Comparison of ENCODE assay signal across 1 cellular context in genomic region chr7:108004220-108005142, GRCh38.
TF ChIP-seq lines count a peak whose summit lies in the region.

No MANE protein-coding gene starts in this region.

TF ChIP-seq in HepG2, 621 proteins besides CTCF, POLR2A, EP300 and RAD21 (continued from another document):
- no peak for TF ChIP-seq MED8 (CRISPR knock-in tag; IDR thresholded peaks at IDR 0.05; ENCODE audit: insufficient replicate concordance)
- no peak for TF ChIP-seq ZNF253 (CRISPR knock-in tag; IDR thresholded peaks at IDR 0.05; ENCODE audit: borderline replicate concordance)
- TF ChIP-seq BCL6 (CRISPR knock-in tag; IDR thresholded peaks at IDR 0.05), result peak; percentile 30; the same call in 1 of the 2 replicates
- no peak for TF ChIP-seq RARA (CRISPR knock-in tag; IDR thresholded peaks at IDR 0.05)
- TF ChIP-seq RXRB (CRISPR knock-in tag; IDR thresholded peaks at IDR 0.05; ENCODE audit: borderline replicate concordance), result no peak; the same call in 1 of the 2 replicates
- TF ChIP-seq ZFYVE20 (CRISPR knock-in tag; IDR thresholded peaks at IDR 0.05; ENCODE audit: borderline replicate concordance, low read depth), result no peak
- no peak for TF ChIP-seq TOPORS (CRISPR knock-in tag; IDR thresholded peaks at IDR 0.05)
- no peak for TF ChIP-seq PLSCR1 (CRISPR knock-in tag; IDR thresholded peaks at IDR 0.05; ENCODE audit: borderline replicate concordance)
- peak; percentile 33; the same call in 1 of the 2 replicates for TF ChIP-seq HDAC2 (CRISPR knock-in tag; IDR thresholded peaks at IDR 0.05)
- TF ChIP-seq ZBTB2 (CRISPR knock-in tag; IDR thresholded peaks at IDR 0.05; ENCODE audit: low read depth), result no peak
- no peak for TF ChIP-seq SP2 (CRISPR knock-in tag; IDR thresholded peaks at IDR 0.05)
- no peak for TF ChIP-seq ZSCAN25 (CRISPR knock-in tag; IDR thresholded peaks at IDR 0.05)
- peak; percentile 50; the same call in 1 of the 2 replicates for TF ChIP-seq SALL1 (CRISPR knock-in tag; IDR thresholded peaks at IDR 0.05)
- no peak for TF ChIP-seq ARNT2 (CRISPR knock-in tag; IDR thresholded peaks at IDR 0.05; ENCODE audit: low read depth)
- TF ChIP-seq ZFP36L1 (CRISPR knock-in tag; IDR thresholded peaks at IDR 0.05), result no peak
- TF ChIP-seq MIXL1 (CRISPR knock-in tag; IDR thresholded peaks at IDR 0.05), result peak; percentile 48; the same call in 1 of the 2 replicates
- no peak for TF ChIP-seq NFRKB (IDR thresholded peaks at IDR 0.05)
- peak; percentile 46 for TF ChIP-seq DRAP1 (CRISPR knock-in tag; IDR thresholded peaks at IDR 0.05)
- no peak for TF ChIP-seq JUNB (CRISPR knock-in tag; IDR thresholded peaks at IDR 0.05; ENCODE audit: borderline replicate concordance)
- peak; percentile 64; the same call in 1 of the 2 replicates for TF ChIP-seq TGIF2 (CRISPR knock-in tag; IDR thresholded peaks at IDR 0.05)
- TF ChIP-seq CENPX (CRISPR knock-in tag; IDR thresholded peaks at IDR 0.05), result no peak
- TF ChIP-seq ZBTB20 (CRISPR knock-in tag; IDR thresholded peaks at IDR 0.05; ENCODE audit: borderline replicate concordance, low read depth), result no peak
- no peak for TF ChIP-seq ARNT (IDR thresholded peaks at IDR 0.05)
- no peak for TF ChIP-seq ZNF12 (CRISPR knock-in tag; IDR thresholded peaks at IDR 0.05)
- peak; percentile 78; the same call in 1 of the 2 replicates for TF ChIP-seq NFKBIZ (CRISPR knock-in tag; IDR thresholded peaks at IDR 0.05)
- TF ChIP-seq ZNF280D (CRISPR knock-in tag; IDR thresholded peaks at IDR 0.05), result 0 out of 2 replicates have a peak, but pooled peaks have one; percentile 46
- TF ChIP-seq ZNF34 (CRISPR knock-in tag; IDR thresholded peaks at IDR 0.05; ENCODE audit: borderline replicate concordance), result no peak
- TF ChIP-seq ATM (IDR thresholded peaks at IDR 0.05; ENCODE audit: borderline replicate concordance), result no peak
- peak in 1 of 2 experiments; percentile 49; a peak in 1 of 4 replicates for TF ChIP-seq ATF4 (CRISPR knock-in tag; IDR thresholded peaks at IDR 0.05)
- peak; percentile 44 for TF ChIP-seq THRA (CRISPR knock-in tag; IDR thresholded peaks at IDR 0.05; ENCODE audit: borderline replicate concordance)
- no peak for TF ChIP-seq KDM4B (CRISPR knock-in tag; IDR thresholded peaks at IDR 0.05)
- no peak for TF ChIP-seq ZEB1 (IDR thresholded peaks at IDR 0.05; ENCODE audit: insufficient replicate concordance, low read depth)
- no peak for TF ChIP-seq RFX1 (IDR thresholded peaks at IDR 0.05)
- no peak for TF ChIP-seq KMT2B (CRISPR knock-in tag; IDR thresholded peaks at IDR 0.05)
- TF ChIP-seq ZFY (CRISPR knock-in tag; IDR thresholded peaks at IDR 0.05), result 0 out of 2 replicates have a peak, but pooled peaks have one; percentile 25
- TF ChIP-seq GFI1 (CRISPR knock-in tag; IDR thresholded peaks at IDR 0.05; ENCODE audit: borderline replicate concordance), result 0 out of 2 replicates have a peak, but pooled peaks have one; percentile 33
- no peak for TF ChIP-seq ZNF546 (CRISPR knock-in tag; conservative IDR thresholded peaks at IDR 0.05)
- TF ChIP-seq IKZF1 (IDR thresholded peaks at IDR 0.05), result no peak
- peak; percentile 56; the same call in 1 of the 2 replicates for TF ChIP-seq ZNF614 (CRISPR knock-in tag; IDR thresholded peaks at IDR 0.05; ENCODE audit: borderline replicate concordance)
